In the genomic region with DNA sequence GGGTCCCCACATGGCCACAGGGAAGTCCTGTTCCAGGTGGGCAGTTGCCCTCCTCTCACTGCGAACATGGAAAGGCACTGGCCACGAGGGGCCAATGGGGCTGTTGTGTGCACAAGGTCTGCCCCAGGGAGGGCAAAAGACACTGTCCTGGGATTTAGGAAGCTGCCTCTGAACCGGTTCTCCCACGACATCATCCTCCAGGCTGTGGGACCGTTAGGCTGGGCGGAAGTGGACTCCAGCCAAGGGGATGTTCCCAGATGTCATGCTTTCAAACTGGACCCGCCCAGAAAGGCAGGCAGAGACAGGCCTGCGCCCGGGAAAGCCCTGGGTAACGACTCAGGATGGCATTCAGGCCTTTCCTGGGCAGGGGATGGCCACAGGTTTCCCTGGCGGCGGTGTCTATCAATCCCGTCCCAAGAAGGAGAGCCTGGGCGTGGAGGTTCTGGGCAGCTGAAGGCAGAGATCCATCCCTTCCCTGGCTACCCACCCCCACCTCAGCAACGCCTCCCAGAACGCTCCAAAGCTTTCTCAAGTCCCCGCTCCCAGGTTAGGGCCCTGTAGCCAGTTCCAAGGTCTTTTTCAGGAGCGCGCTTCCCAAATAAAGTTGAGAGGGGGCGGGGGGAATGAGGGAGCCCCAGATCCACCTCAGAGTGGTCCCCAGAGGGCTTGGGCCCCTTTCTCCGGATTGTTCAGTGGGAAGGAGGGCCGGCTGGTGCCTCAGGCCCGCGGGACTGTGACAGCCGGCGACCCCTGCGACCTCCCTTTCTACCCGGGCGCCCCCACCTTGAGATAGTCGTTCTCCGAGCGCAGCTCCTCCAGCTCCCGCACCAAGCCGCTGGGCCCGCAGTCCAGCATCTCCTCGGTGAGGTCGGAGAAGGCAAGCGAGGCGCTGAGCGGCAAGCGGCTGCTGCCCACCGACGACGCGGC, we compare ENCODE assay signal across 8 cellular contexts. TPM values are rescaled to one million over a fixed set of nuclear protein-coding genes. Genes with fewer than 3 reads are reported as not detected.
DNase-seq lines count a peak whose midpoint lies in the region; ATAC-seq and TF ChIP-seq lines count a peak whose summit lies in the region.

No MANE protein-coding gene starts in this region.

- DNase-seq in COLO829 (ENCODE audit: low spot score) (peak; percentile 98), HuH-7.5 (ENCODE audit: low spot score) (peak; percentile 79), SW 1271 (lab: John Stamatoyannopoulos, UW) (peak; percentile 93 to 96), epithelial cell of prostate (ENCODE audit: low read depth, low spot score) (peak; percentile 88), midbrain (lab: John Stamatoyannopoulos, UW) (peak; percentile 80), type B pancreatic cell (ENCODE audit: extremely low spot score, unreplicated experiment) (no peak)
- DNase-seq in stimulated activated CD4-positive, alpha-beta T cell treated with anti-CD3 and anti-CD28 coated beads, Interleukin-2, amount 100 ng/mL, for 48 hours: no peak

- no peak for ATAC-seq in HG02642 (IDR thresholded peaks at IDR 0.05; ENCODE audit: poor library complexity, unreplicated experiment)

- no peaks in the 10 kb centered on the region for H3K36me3 Mint-ChIP-seq in type B pancreatic cell

- no peak for TF ChIP-seq CTCF in type B pancreatic cell (conservative IDR thresholded peaks at IDR 0.05)

- H3K4me3 Mint-ChIP-seq in type B pancreatic cell: peak overlapping the region; percentile 92

- H3K27ac Mint-ChIP-seq in type B pancreatic cell: peak overlapping the region; percentile 86

- H3K27me3 Mint-ChIP-seq in type B pancreatic cell: no peaks in the 10 kb centered on the region

- no peaks in the 10 kb centered on the region for H3K9me3 Mint-ChIP-seq in type B pancreatic cell

- H3K27ac ChIP-seq in epithelial cell of prostate: peak overlapping the region; percentile 86

- peaks cover 31% of the 10 kb centered on the region for H3K4me1 Mint-ChIP-seq in type B pancreatic cell (ENCODE audit: unreplicated experiment)

RNA-seq across cellular contexts. Expression of a gene that starts 13.8 kb away (rescaled TPM):
- 0.75 and 0.93 TPM in 2 replicates for total RNA-seq in type B pancreatic cell (ENCODE audit: low replicate concordance)

Comparison
In these comparisons a context has a peak if more than half of its experiments do, and no peak if none do; other contexts are left out.
1. DNase-seq: peak in COLO829 (single experiment), HuH-7.5 (single experiment), SW 1271 (2 of 2), epithelial cell of prostate (single experiment) and midbrain (single experiment); none in type B pancreatic cell (single experiment) and stimulated activated CD4-positive, alpha-beta T cell treated with anti-CD3 and anti-CD28 coated beads, Interleukin-2, amount 100 ng/mL, for 48 hours (0 of 2).